ENCODE assay signal across 9 cellular contexts in genomic region chr5:115962239-115962564, GRCh38. TPM values are rescaled to one million over a fixed set of nuclear protein-coding genes. Genes with fewer than 3 reads are reported as not detected.
DNase-seq lines count a peak whose midpoint lies in the region; ATAC-seq and TF ChIP-seq lines count a peak whose summit lies in the region.
"Had no signal": no experiment of that assay in that cellular context is flagged by ENCODE, and none has a peak within 500 bp of the region (broad histone marks: within the 10 kb centered on the region; RNA-seq: fewer than 3 reads in every experiment).

A gene with protein sequence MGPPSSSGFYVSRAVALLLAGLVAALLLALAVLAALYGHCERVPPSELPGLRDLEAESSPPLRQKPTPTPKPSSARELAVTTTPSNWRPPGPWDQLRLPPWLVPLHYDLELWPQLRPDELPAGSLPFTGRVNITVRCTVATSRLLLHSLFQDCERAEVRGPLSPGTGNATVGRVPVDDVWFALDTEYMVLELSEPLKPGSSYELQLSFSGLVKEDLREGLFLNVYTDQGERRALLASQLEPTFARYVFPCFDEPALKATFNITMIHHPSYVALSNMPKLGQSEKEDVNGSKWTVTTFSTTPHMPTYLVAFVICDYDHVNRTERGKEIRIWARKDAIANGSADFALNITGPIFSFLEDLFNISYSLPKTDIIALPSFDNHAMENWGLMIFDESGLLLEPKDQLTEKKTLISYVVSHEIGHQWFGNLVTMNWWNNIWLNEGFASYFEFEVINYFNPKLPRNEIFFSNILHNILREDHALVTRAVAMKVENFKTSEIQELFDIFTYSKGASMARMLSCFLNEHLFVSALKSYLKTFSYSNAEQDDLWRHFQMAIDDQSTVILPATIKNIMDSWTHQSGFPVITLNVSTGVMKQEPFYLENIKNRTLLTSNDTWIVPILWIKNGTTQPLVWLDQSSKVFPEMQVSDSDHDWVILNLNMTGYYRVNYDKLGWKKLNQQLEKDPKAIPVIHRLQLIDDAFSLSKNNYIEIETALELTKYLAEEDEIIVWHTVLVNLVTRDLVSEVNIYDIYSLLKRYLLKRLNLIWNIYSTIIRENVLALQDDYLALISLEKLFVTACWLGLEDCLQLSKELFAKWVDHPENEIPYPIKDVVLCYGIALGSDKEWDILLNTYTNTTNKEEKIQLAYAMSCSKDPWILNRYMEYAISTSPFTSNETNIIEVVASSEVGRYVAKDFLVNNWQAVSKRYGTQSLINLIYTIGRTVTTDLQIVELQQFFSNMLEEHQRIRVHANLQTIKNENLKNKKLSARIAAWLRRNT (plus strand): TSS chr5:115962475. CDS start chr5:115962618, 143 bp downstream.

- peaks cover 13% of the 10 kb centered on the region for H3K4me1 Mint-ChIP-seq in CD8-positive, alpha-beta T cell (ENCODE audit: low read depth)
- peaks cover 18% of the 10 kb centered on the region for H3K4me1 Mint-ChIP-seq in activated B cell treated with CpG ODN at 0.5 μM for 24 hours

- POLR2A ChIA-PET in CD8-positive, alpha-beta T cell (lab: Charles Lee), result interaction anchor here (0.9 kb wide), 1 partner anchor 28 kb away, joined by 3 read pairs; no protein-coding TSS in a partner anchor
- POLR2A ChIA-PET in activated B cell treated with CpG ODN at 0.5 μM for 24 hours (lab: Charles Lee) (no interaction called here), RWPE1 (lab: Yijun Ruan, JAX; ENCODE audit: low non-redundant PET) (no interaction called here)

- peaks cover 14% of the 10 kb centered on the region for H3K4me1 ChIP-seq in CD8-positive, alpha-beta T cell (ENCODE audit: insufficient read depth, low read length)
- peaks cover 23% of the 10 kb centered on the region for H3K4me1 ChIP-seq in left ventricle myocardium inferior

- H3K27ac ChIP-seq in CD8-positive, alpha-beta T cell (ENCODE audit: low read depth, low read length), result no peak within 1 kb of the TSS
- H3K27ac ChIP-seq in left ventricle myocardium inferior (replicated peaks), result no peak within 1 kb of the TSS
- H3K27ac ChIP-seq in RWPE1, result no peak within 1 kb of the TSS

- H3K4me3 ChIP-seq in CD8-positive, alpha-beta T cell (ENCODE audit: low read depth, low read length), result no peak within 1 kb of the TSS
- H3K4me3 ChIP-seq in left ventricle myocardium inferior (peak within 1 kb of the TSS; percentile 65), retinal pigment epithelial cell (ENCODE audit: low read length) (peak within 1 kb of the TSS; percentile 44)

- H3K9me3 ChIP-seq in CD8-positive, alpha-beta T cell (ENCODE audit: low read length), result no peaks in the 10 kb centered on the region
- no peaks in the 10 kb centered on the region for H3K9me3 ChIP-seq in left ventricle myocardium inferior (replicated peaks)

- TF ChIP-seq CTCF in CD8-positive, alpha-beta T cell (IDR thresholded peaks at IDR 0.05), result no peak
- TF ChIP-seq CTCF in activated B cell treated with CpG ODN at 0.5 μM for 24 hours (IDR thresholded peaks at IDR 0.05) (no peak), left ventricle myocardium inferior (IDR thresholded peaks at IDR 0.05; ENCODE audit: borderline replicate concordance) (no peak), retinal pigment epithelial cell (conservative IDR thresholded peaks at IDR 0.05; ENCODE audit: low read depth, low read length) (no peak), RWPE1 (conservative IDR thresholded peaks at IDR 0.05; ENCODE audit: low read depth) (no peak)

- no peak for DNase-seq in CD8-positive, alpha-beta T cell
- DNase-seq in activated B cell treated with CpG ODN at 0.5 μM for 24 hours (peak; percentile 15), left ventricle myocardium inferior (no peak), retinal pigment epithelial cell (ENCODE audit: low read depth) (no peak), RWPE1 (ENCODE audit: low spot score) (no peak), epidermal melanocyte (ENCODE audit: insufficient read length, low spot score) (no peak), NCI-H446 treated with DMSO at 0.1 percent for 48 hours (lab: John Stamatoyannopoulos, UW) (no peak)

- H3K4me3 Mint-ChIP-seq in CD8-positive, alpha-beta T cell, result peak within 1 kb of the TSS; percentile 20
- H3K4me3 Mint-ChIP-seq in activated B cell treated with CpG ODN at 0.5 μM for 24 hours, result peak within 1 kb of the TSS; percentile 63

- H3K27me3 Mint-ChIP-seq in CD8-positive, alpha-beta T cell (ENCODE audit: low read depth), result peaks cover 46% of the 10 kb centered on the region
- peaks cover 48% of the 10 kb centered on the region for H3K27me3 Mint-ChIP-seq in activated B cell treated with CpG ODN at 0.5 μM for 24 hours

- no peak within 1 kb of the TSS for H3K27ac Mint-ChIP-seq in CD8-positive, alpha-beta T cell
- no peak within 1 kb of the TSS for H3K27ac Mint-ChIP-seq in activated B cell treated with CpG ODN at 0.5 μM for 24 hours

- no peak for ATAC-seq in CD8-positive, alpha-beta T cell
- ATAC-seq in activated B cell treated with CpG ODN at 0.5 μM for 24 hours (ENCODE audit: low read depth) (no peak), GM18858 (IDR thresholded peaks at IDR 0.05; ENCODE audit: unreplicated experiment) (no peak)

- no peaks in the 10 kb centered on the region for H3K36me3 ChIP-seq in CD8-positive, alpha-beta T cell (ENCODE audit: insufficient read depth, low read length)
- no peaks in the 10 kb centered on the region for H3K36me3 ChIP-seq in left ventricle myocardium inferior

- peaks cover 31% of the 10 kb centered on the region for H3K27me3 ChIP-seq in CD8-positive, alpha-beta T cell (ENCODE audit: insufficient read depth, low read length)
- H3K27me3 ChIP-seq in left ventricle myocardium inferior (ENCODE audit: low read depth), result peaks cover 92% of the 10 kb centered on the region

- CTCF ChIA-PET in CD8-positive, alpha-beta T cell (lab: Charles Lee), result interaction anchor here (1.3 kb wide), 1 partner anchor 107 kb away, joined by 4 read pairs; no protein-coding TSS in a partner anchor
- CTCF ChIA-PET in activated B cell treated with CpG ODN at 0.5 μM for 24 hours (lab: Charles Lee), result interaction anchor here (0.8 kb wide), 1 partner anchor 105 kb away, joined by 3 read pairs; no protein-coding TSS in a partner anchor
- CTCF ChIA-PET in RWPE1 (lab: Yijun Ruan, JAX), result interaction anchor here (0.7 kb wide), 1 partner anchor 327 kb away, joined by 3 read pairs; no protein-coding TSS in a partner anchor

- H3K9me3 Mint-ChIP-seq in CD8-positive, alpha-beta T cell, result no peaks in the 10 kb centered on the region
- H3K9me3 Mint-ChIP-seq in activated B cell treated with CpG ODN at 0.5 μM for 24 hours, result no peaks in the 10 kb centered on the region

- no peaks in the 10 kb centered on the region for H3K36me3 Mint-ChIP-seq in CD8-positive, alpha-beta T cell
- H3K36me3 Mint-ChIP-seq in activated B cell treated with CpG ODN at 0.5 μM for 24 hours (ENCODE audit: low read depth), result no peaks in the 10 kb centered on the region

- intact Hi-C loops in CD8-positive, alpha-beta T cell (cut with DNase I, micrococcal nuclease), result no loop called here
- intact Hi-C loops in activated B cell treated with CpG ODN at 0.5 μM for 24 hours (cut with micrococcal nuclease), result loop anchor here (5.0 kb wide), 1 partner anchor 1010 kb away; no protein-coding TSS in a partner anchor
- intact Hi-C loops in left ventricle myocardium inferior (cut with micrococcal nuclease), result no loop called here

RNA-seq across cellular contexts. Expression of the gene that starts here (rescaled TPM):
- total RNA-seq in CD8-positive, alpha-beta T cell, result not detected
- total RNA-seq in activated B cell treated with CpG ODN at 0.5 μM for 24 hours (not detected in 2 replicates), left ventricle myocardium inferior (0.14 TPM)
- total RNA-seq: T-helper 1 cell treated with Interleukin-12 subunit alpha and Interleukin-12 subunit beta and Interleukin-4 antibody, amounts not matched to agents 30 ng/mL and 1 ng/mL, for 36 hours had no signal

Comparison
In these comparisons a context has a peak if more than half of its experiments do, and no peak if none do; other contexts are left out.
1. Peak in DNase-seq in activated B cell treated with CpG ODN at 0.5 μM for 24 hours; RNA of the gene not detected or under 1 TPM.